11 cellular contexts compared by ENCODE assay signal in the genomic region with DNA sequence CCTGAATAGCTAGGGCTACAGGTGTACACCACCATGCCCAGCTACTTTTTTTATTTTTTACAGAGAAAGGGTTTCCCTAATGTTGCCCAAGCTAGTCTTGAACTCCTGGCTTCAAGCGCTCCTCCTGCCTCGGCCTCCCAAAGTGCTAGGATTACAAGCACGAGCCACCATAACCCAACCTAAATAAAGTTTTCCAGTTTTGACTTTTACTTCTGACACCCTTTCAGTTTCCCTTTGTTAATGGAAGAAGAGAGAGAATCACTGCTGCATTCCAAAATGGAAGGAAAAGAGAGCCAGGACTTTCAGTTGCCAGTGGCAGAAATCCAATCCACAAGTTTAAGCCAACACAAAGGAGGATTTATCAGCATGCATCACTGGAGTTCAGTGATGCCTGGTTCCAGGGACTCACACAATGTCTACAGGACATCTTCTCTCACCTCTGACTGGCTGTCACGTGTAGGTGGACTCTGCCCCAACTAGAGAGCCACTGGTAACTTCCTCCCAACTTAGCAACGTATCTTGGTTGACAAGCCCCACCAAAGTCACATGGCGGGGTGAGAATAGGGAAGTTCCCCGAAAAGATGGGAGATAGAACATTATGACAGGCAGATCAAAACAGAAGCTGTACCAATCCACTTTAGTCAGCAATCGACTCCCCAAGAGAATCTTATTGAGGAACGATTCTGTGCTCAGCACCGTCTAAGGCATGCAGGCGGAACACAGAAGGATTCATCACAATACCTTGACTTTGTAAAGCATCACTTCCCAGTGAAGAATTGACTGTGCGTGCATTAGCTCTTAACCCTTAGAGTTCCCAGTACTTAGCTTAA. TPM values are rescaled to one million over a fixed set of nuclear protein-coding genes. Genes with fewer than 3 reads are reported as not detected.
A peak's percentile ranks its signal among the peaks of the same experiment; 100 is the strongest.
DNase-seq lines count a peak whose midpoint lies in the region; ATAC-seq and TF ChIP-seq lines count a peak whose summit lies in the region.
"Had no signal": no experiment of that assay in that cellular context is flagged by ENCODE, and none has a peak within 500 bp of the region (broad histone marks: within the 10 kb centered on the region; RNA-seq: fewer than 3 reads in every experiment).

No MANE protein-coding gene starts in this region.

- intact Hi-C loops in sigmoid colon (cut with DNase I): no loop called here

- no peaks in the 10 kb centered on the region for H3K4me1 ChIP-seq in sigmoid colon

- H3K36me3 ChIP-seq in sigmoid colon: no peaks in the 10 kb centered on the region

- WGBS in sigmoid colon, 2 donors: 68 to 71% methylated on average over 12 of the region's 12 CpGs

- peak; percentile 57 to 60 for DNase-seq in Kasumi-1 (lab: John Stamatoyannopoulos, UW)
- peak; percentile 52 for DNase-seq in fibroblast of the aortic adventitia (ENCODE audit: low read depth)
- DNase-seq in sigmoid colon: peak; percentile 74
- DNase-seq in cerebellar nuclear complex (lab: John Stamatoyannopoulos, UW): no peak
- DNase-seq in effector CD4-positive, alpha-beta T cell: no peak
- no peak for DNase-seq in T-helper 1 cell
- no peak for DNase-seq in NCI-H1436 (lab: John Stamatoyannopoulos, UW)
- DNase-seq: amniotic stem cell, NCI-H69 had no signal

- no peaks in the 10 kb centered on the region for H3K27me3 ChIP-seq in sigmoid colon

- no peaks in the 10 kb centered on the region for H3K9me3 ChIP-seq in sigmoid colon

- peak; percentile 43 for ATAC-seq in GM18511 (IDR thresholded peaks at IDR 0.05; ENCODE audit: unreplicated experiment)
- ATAC-seq: WTC11 had no signal

- no peak for TF ChIP-seq POLR2A in sigmoid colon (IDR thresholded peaks at IDR 0.05)

- TF ChIP-seq CTCF in fibroblast of the aortic adventitia (IDR thresholded peaks at IDR 0.05; ENCODE audit: insufficient read depth, low read length) (no peak), sigmoid colon (IDR thresholded peaks at IDR 0.05) (no peak)

- H3K4me3 ChIP-seq in fibroblast of the aortic adventitia (ENCODE audit: low read depth, low read length) (no peak overlapping the region), sigmoid colon (no peak overlapping the region)

- no peak for TF ChIP-seq EP300 in sigmoid colon (IDR thresholded peaks at IDR 0.05)

- peak overlapping the region in 3 of 4 donors; percentile 14 to 27 (median 19) for H3K27ac ChIP-seq in sigmoid colon

RNA-seq across cellular contexts. Expression of gene GAS7, which starts 46.5 kb away (rescaled TPM):
- total RNA-seq in fibroblast of the aortic adventitia (ENCODE audit: low replicate concordance) (7.0 and 22.2 TPM in 2 replicates), sigmoid colon (10 to 100 TPM; 35.1 to 67.6 (median 59.5) TPM)
- polyA plus RNA-seq in sigmoid colon: 10 to 100 TPM in 1 of 3 donors, 1 to 10 TPM in 2; 6.5 to 17.9 (median 9.6) TPM

Comparison
In these comparisons a context has a peak if more than half of its experiments do, and no peak if none do; other contexts are left out.
1. DNase-seq: peak in Kasumi-1 (2 of 2), fibroblast of the aortic adventitia (single experiment) and sigmoid colon (single experiment); none in cerebellar nuclear complex (0 of 2), effector CD4-positive, alpha-beta T cell (single experiment), T-helper 1 cell (0 of 5) and NCI-H1436 (single experiment).